8 cellular contexts compared by ENCODE assay signal in the genomic region with DNA sequence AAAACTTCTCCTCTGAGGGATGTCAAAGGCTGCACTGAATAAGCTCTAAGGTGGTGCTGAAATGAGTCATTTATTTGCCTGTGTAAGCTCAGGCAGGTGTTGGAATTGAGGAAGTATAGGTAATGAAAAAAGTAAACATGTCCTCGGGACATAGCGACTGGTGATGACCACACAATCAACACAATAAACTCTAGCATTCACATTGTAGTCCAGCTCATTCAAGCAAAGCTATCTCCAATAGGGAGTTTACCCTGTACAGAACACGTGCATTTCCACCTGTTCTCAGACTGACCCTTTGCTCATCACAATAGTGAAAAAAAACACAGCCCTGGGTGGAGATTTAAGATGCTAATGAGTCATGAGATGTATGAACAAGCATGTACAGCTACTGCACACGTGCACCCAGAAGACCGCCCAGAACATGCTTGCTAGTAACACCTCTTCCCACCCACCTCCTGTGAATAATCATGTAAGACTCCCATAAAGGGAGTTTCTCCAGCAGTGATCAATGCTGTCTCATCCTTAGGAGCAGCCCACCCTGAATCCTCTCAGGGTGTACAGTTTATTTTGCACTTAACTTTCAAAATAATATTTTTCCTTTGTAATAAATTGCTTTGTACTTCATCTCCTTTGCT. TPM values are rescaled to one million over a fixed set of nuclear protein-coding genes. Genes with fewer than 3 reads are reported as not detected.
DNase-seq lines count a peak whose midpoint lies in the region; ATAC-seq and TF ChIP-seq lines count a peak whose summit lies in the region.

No MANE protein-coding gene starts in this region.

- peak; percentile 53 for ATAC-seq in GM18909 (IDR thresholded peaks at IDR 0.05; ENCODE audit: poor library complexity, unreplicated experiment)
- peak; percentile 60 for ATAC-seq in HG03135 (IDR thresholded peaks at IDR 0.05; ENCODE audit: unreplicated experiment)
- peak; percentile 45 for ATAC-seq in activated CD8-positive, alpha-beta T cell treated with anti-CD3 and anti-CD28 coated beads, Interleukin-2, amount 10 ng/mL, durations not matched to agents 7 days and 5 days

- POLR2A ChIA-PET in activated CD8-positive, alpha-beta T cell treated with anti-CD3 and anti-CD28 coated beads, Interleukin-2, amount 10 ng/mL, durations not matched to agents 7 days and 5 days (lab: Charles Lee): interaction anchor here (1.0 kb wide), 1 partner anchor 150 kb away, joined by 4 read pairs; no protein-coding TSS in a partner anchor

- no peaks in the 10 kb centered on the region for H3K27me3 Mint-ChIP-seq in activated CD8-positive, alpha-beta T cell treated with anti-CD3 and anti-CD28 coated beads, Interleukin-2, amount 10 ng/mL, durations not matched to agents 7 days and 5 days (ENCODE audit: low read depth)
- H3K27me3 Mint-ChIP-seq in progenitor cell of endocrine pancreas: peaks cover 3% of the 10 kb centered on the region

- peak; percentile 43 for TF ChIP-seq POLR2A in erythroblast (IDR thresholded peaks at IDR 0.05; ENCODE audit: low read length)

- peaks cover 39% of the 10 kb centered on the region for H3K36me3 Mint-ChIP-seq in activated CD8-positive, alpha-beta T cell treated with anti-CD3 and anti-CD28 coated beads, Interleukin-2, amount 10 ng/mL, durations not matched to agents 7 days and 5 days (ENCODE audit: low read depth)
- H3K36me3 Mint-ChIP-seq in progenitor cell of endocrine pancreas (ENCODE audit: insufficient read depth): no peaks in the 10 kb centered on the region

- CTCF ChIA-PET in activated CD8-positive, alpha-beta T cell treated with anti-CD3 and anti-CD28 coated beads, Interleukin-2, amount 10 ng/mL, durations not matched to agents 7 days and 5 days (lab: Charles Lee): interaction anchor here (0.8 to 2.1 kb wide), 5 partner anchors 9 to 239 kb away, joined by 3 to 11 read pairs (median 5); no protein-coding TSS in a partner anchor

- H3K4me1 Mint-ChIP-seq in activated CD8-positive, alpha-beta T cell treated with anti-CD3 and anti-CD28 coated beads, Interleukin-2, amount 10 ng/mL, durations not matched to agents 7 days and 5 days (ENCODE audit: low read depth): peaks cover 60% of the 10 kb centered on the region
- peaks cover 9% of the 10 kb centered on the region for H3K4me1 Mint-ChIP-seq in progenitor cell of endocrine pancreas (ENCODE audit: low read depth)

- peaks cover 3% of the 10 kb centered on the region for H3K9me3 Mint-ChIP-seq in activated CD8-positive, alpha-beta T cell treated with anti-CD3 and anti-CD28 coated beads, Interleukin-2, amount 10 ng/mL, durations not matched to agents 7 days and 5 days (ENCODE audit: insufficient read depth)
- no peaks in the 10 kb centered on the region for H3K9me3 Mint-ChIP-seq in progenitor cell of endocrine pancreas (ENCODE audit: low read depth)

- H3K27ac Mint-ChIP-seq in activated CD8-positive, alpha-beta T cell treated with anti-CD3 and anti-CD28 coated beads, Interleukin-2, amount 10 ng/mL, durations not matched to agents 7 days and 5 days: peak overlapping the region; percentile 93
- peak overlapping the region; percentile 82 for H3K27ac Mint-ChIP-seq in progenitor cell of endocrine pancreas

- H3K4me3 Mint-ChIP-seq in activated CD8-positive, alpha-beta T cell treated with anti-CD3 and anti-CD28 coated beads, Interleukin-2, amount 10 ng/mL, durations not matched to agents 7 days and 5 days: peak overlapping the region; percentile 84
- H3K4me3 Mint-ChIP-seq in progenitor cell of endocrine pancreas (ENCODE audit: low read depth): no peak overlapping the region

- DNase-seq in A172 (ENCODE audit: low spot score): peak; percentile 82
- peak; percentile 92 for DNase-seq in NCI-H510A (lab: John Stamatoyannopoulos, UW)
- DNase-seq in activated CD8-positive, alpha-beta T cell treated with anti-CD3 and anti-CD28 coated beads, Interleukin-2, amount 10 ng/mL, durations not matched to agents 7 days and 5 days: peak; percentile 50
- peak; percentile 85 to 91 for DNase-seq in erythroblast (lab: John Stamatoyannopoulos, UW)
- DNase-seq in progenitor cell of endocrine pancreas (ENCODE audit: low spot score, unreplicated experiment): no peak
- no peak for DNase-seq in NCI-H82 treated with DMSO at 0.1 percent for 48 hours (lab: John Stamatoyannopoulos, UW; ENCODE audit: unreplicated experiment)

- TF ChIP-seq CTCF in progenitor cell of endocrine pancreas (IDR thresholded peaks at IDR 0.05; ENCODE audit: unreplicated experiment): no peak

RNA-seq across cellular contexts. Expression of gene POU5F1, which starts 33.0 kb away (rescaled TPM):
- total RNA-seq in A172 (2014; rRNA removed; shearing (Covaris generic)): not detected in 2 replicates
- total RNA-seq in activated CD8-positive, alpha-beta T cell treated with anti-CD3 and anti-CD28 coated beads, Interleukin-2, amount 10 ng/mL, durations not matched to agents 7 days and 5 days: not detected
- total RNA-seq in progenitor cell of endocrine pancreas: 0.49 and 1.6 TPM in 2 replicates

RNA-seq across cellular contexts. Expression of gene TCF19, which starts 45.1 kb away (rescaled TPM):
- 62.6 and 68.5 TPM in 2 replicates for total RNA-seq in A172 (2014; rRNA removed; shearing (Covaris generic))
- 100 to 1,000 TPM; 122 to 125 TPM for total RNA-seq in activated CD8-positive, alpha-beta T cell treated with anti-CD3 and anti-CD28 coated beads, Interleukin-2, amount 10 ng/mL, durations not matched to agents 7 days and 5 days
- total RNA-seq in progenitor cell of endocrine pancreas: 9.3 and 9.6 TPM in 2 replicates

RNA-seq across cellular contexts. Expression of gene CCHCR1, which starts 45.9 kb away (rescaled TPM):
- 18.9 and 24.8 TPM in 2 replicates for total RNA-seq in A172 (2014; rRNA removed; shearing (Covaris generic))
- 10 to 100 TPM; 36.5 to 41.9 TPM for total RNA-seq in activated CD8-positive, alpha-beta T cell treated with anti-CD3 and anti-CD28 coated beads, Interleukin-2, amount 10 ng/mL, durations not matched to agents 7 days and 5 days
- 47.2 and 47.3 TPM in 2 replicates for total RNA-seq in progenitor cell of endocrine pancreas

Comparison
In these comparisons a context has a peak if more than half of its experiments do, and no peak if none do; other contexts are left out.
1. DNase-seq: peak in A172 (single experiment), NCI-H510A (single experiment), activated CD8-positive, alpha-beta T cell treated with anti-CD3 and anti-CD28 coated beads, Interleukin-2, amount 10 ng/mL, durations not matched to agents 7 days and 5 days (single experiment) and erythroblast (2 of 2); none in progenitor cell of endocrine pancreas (single experiment) and NCI-H82 treated with DMSO at 0.1 percent for 48 hours (single experiment).
2. Peak in every context shown above with its lines, with median percentiles within 50 percentile points of each other: ATAC-seq.